Comparison of ENCODE assay signal across 21 cellular contexts in genomic region chr3:183299976-183300375, GRCh38.
"Had no signal": no experiment of that assay in that cellular context is flagged by ENCODE, and none has a peak within 500 bp of the region (broad histone marks: within the 10 kb centered on the region; RNA-seq: fewer than 3 reads in every experiment).

No MANE protein-coding gene starts in this region.

- H3K27ac ChIP-seq: HL-60, RWPE1, SJSA1 had no signal

- H3K36me3 ChIP-seq: MG63, SJSA1 had no signal

- H3K4me3 ChIP-seq: MG63, SJSA1 had no signal

- FAIRE-seq: RCC 7860 had no signal

- H3K27me3 ChIP-seq: MG63, SJSA1 had no signal

- DNase-seq: Karpas-422, KG1, MG63, NCI-H1092, NCI-H1105 treated with DMSO at 0.1 percent for 48 hours, NCI-H1417 treated with DMSO at 0.1 percent for 48 hours, NCI-H146, NCI-H1694 treated with DMSO at 0.1 percent for 48 hours, NCI-H2029, NCI-H2171, NCI-H226, NCI-H446, NCI-H510A, NCI-H524 treated with DMSO at 0.1 percent for 48 hours, NCI-H69, NCI-H774, SHP77 treated with DMSO at 0.1 percent for 48 hours had no signal

- H3K9me3 ChIP-seq: MG63, SJSA1 had no signal
